8 cellular contexts compared by ENCODE assay signal in genomic region chr20:47220161-47220582, GRCh38.
DNase-seq lines count a peak whose midpoint lies in the region; ATAC-seq and TF ChIP-seq lines count a peak whose summit lies in the region.

No MANE protein-coding gene starts in this region.

- H3K27ac ChIP-seq in gastroesophageal sphincter: no peak overlapping the region

- 50 to 87% methylated on average over 1 to 3 of the region's 8 CpGs for WGBS in gastroesophageal sphincter (ENCODE audit: low coverage in 1 of 2), 2 donors

- H3K4me1 ChIP-seq in gastroesophageal sphincter: peaks cover 0 to 6% (median 0%) of the 10 kb centered on the region in 3 donors

- no peaks in the 10 kb centered on the region for H3K9me3 ChIP-seq in gastroesophageal sphincter

- H3K27me3 ChIP-seq in gastroesophageal sphincter: no peaks in the 10 kb centered on the region

- DNase-seq in NCI-H82 (lab: John Stamatoyannopoulos, UW) (peak; percentile 72), NCI-H82 treated with DMSO at 0.1 percent for 48 hours (lab: John Stamatoyannopoulos, UW; ENCODE audit: unreplicated experiment) (no peak), NCI-H2227 (lab: John Stamatoyannopoulos, UW; ENCODE audit: unreplicated experiment) (peak; percentile 77), cerebellar nuclear complex (lab: John Stamatoyannopoulos, UW) (no peak)
- peak; percentile 56 for DNase-seq in activated T-cell treated with anti-CD3 and anti-CD28 coated beads, Interleukin-2, amount 50 U/mL, for 1 hour
- peak; percentile 37 to 45 for DNase-seq in stimulated activated CD4-positive, alpha-beta T cell treated with anti-CD3 and anti-CD28 coated beads, Interleukin-4, amount 100 ng/mL, for 48 hours (ENCODE audit: low read depth in 2 of 2)

- TF ChIP-seq EP300 in gastroesophageal sphincter (IDR thresholded peaks at IDR 0.05): no peak

- TF ChIP-seq POLR2A in gastroesophageal sphincter (IDR thresholded peaks at IDR 0.05): no peak

- ATAC-seq in gastroesophageal sphincter: no peak
- no peak for ATAC-seq in GM21515 (IDR thresholded peaks at IDR 0.05; ENCODE audit: unreplicated experiment)

- H3K36me3 ChIP-seq in gastroesophageal sphincter: peaks cover 0 to 100% of the 10 kb centered on the region in 2 donors

- peak in 3 of 4 experiments; percentile 20 to 45 (median 32) for TF ChIP-seq CTCF in gastroesophageal sphincter (IDR thresholded peaks at IDR 0.05)

- H3K4me3 ChIP-seq in gastroesophageal sphincter: no peak overlapping the region

Comparison
In these comparisons a context has a peak if more than half of its experiments do, and no peak if none do; other contexts are left out.
1. DNase-seq: peak in NCI-H82 (single experiment), NCI-H2227 (single experiment), activated T-cell treated with anti-CD3 and anti-CD28 coated beads, Interleukin-2, amount 50 U/mL, for 1 hour (single experiment) and stimulated activated CD4-positive, alpha-beta T cell treated with anti-CD3 and anti-CD28 coated beads, Interleukin-4, amount 100 ng/mL, for 48 hours (2 of 2); none in NCI-H82 treated with DMSO at 0.1 percent for 48 hours (single experiment) and cerebellar nuclear complex (0 of 2).